ENCODE assay signal across 31 cellular contexts in the genomic region with DNA sequence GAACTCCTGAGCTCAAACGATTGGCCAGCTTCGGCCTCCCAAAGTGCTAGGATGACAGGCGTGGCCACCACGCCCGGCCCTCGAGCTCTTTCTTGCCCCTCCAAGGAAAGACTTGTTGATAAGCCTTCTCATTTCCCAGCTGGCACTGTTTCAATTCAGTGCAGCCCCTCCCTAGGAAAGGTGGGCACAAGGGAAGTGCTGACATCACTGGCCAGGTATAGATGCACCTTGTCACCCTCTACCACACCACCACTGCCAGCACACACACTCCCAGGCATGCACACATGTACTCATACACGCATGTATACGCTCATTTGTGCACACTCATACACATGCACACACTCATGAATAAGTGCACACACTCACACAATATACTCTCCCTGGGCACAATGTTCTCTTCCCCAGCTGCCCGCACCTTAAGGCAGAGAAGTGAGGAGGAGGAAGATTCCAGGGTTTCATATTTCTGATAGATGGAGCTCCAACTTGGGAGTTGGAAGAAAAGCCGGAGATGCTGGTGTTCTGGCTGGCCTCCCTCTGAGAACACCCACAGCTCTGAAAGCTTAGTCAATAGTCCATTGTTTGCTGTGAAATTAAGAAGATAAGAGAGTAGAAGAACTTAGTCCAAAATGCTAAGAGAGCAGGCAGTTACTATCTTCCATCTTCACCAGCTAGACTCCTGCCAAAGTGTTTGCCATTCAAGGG.
DNase-seq lines count a peak whose midpoint lies in the region; ATAC-seq and TF ChIP-seq lines count a peak whose summit lies in the region.
"Had no signal": no experiment of that assay in that cellular context is flagged by ENCODE, and none has a peak within 500 bp of the region (broad histone marks: within the 10 kb centered on the region; RNA-seq: fewer than 3 reads in every experiment).

No MANE protein-coding gene starts in this region.

- peaks cover 8% of the 10 kb centered on the region for H3K4me1 Mint-ChIP-seq in activated CD8-positive, alpha-beta T cell treated with anti-CD3 and anti-CD28 coated beads for 36 hours (ENCODE audit: low read depth)
- peaks cover 17% of the 10 kb centered on the region for H3K4me1 Mint-ChIP-seq in progenitor cell of endocrine pancreas (ENCODE audit: low read depth)

- peaks cover 7% of the 10 kb centered on the region for H3K4me1 ChIP-seq in right cardiac atrium (ENCODE audit: control insufficient read depth, insufficient read depth, low read length)
- H3K4me1 ChIP-seq in testis: peaks cover 4% of the 10 kb centered on the region
- H3K4me1 ChIP-seq: adrenal gland, transverse colon had no signal

- H3K9me3 ChIP-seq in right cardiac atrium (ENCODE audit: control insufficient read depth, low read length) (no peaks in the 10 kb centered on the region), testis (no peaks in the 10 kb centered on the region)
- H3K9me3 ChIP-seq: adrenal gland, transverse colon had no signal

- no peak for TF ChIP-seq POLR2A in testis (IDR thresholded peaks at IDR 0.05)

- DNase-seq in amniotic epithelial cell (ENCODE audit: low read depth) (peak; percentile 46), fibroblast of the aortic adventitia (ENCODE audit: low read depth) (peak; percentile 78), right cardiac atrium (no peak), testis (peak; percentile 60), progenitor cell of endocrine pancreas (ENCODE audit: low spot score, unreplicated experiment) (no peak), SIG-M5 (lab: John Stamatoyannopoulos, UW) (no peak)
- no peak for DNase-seq in activated CD8-positive, alpha-beta T cell treated with anti-CD3 and anti-CD28 coated beads for 36 hours
- DNase-seq: activated CD4-positive, alpha-beta memory T cell treated with anti-CD3 and anti-CD28 coated beads for 36 hours; activated CD4-positive, CD25-positive, alpha-beta regulatory T cell treated with anti-CD3 and anti-CD28 coated beads, Interleukin-2, amount 50 U/mL, for 72 hours; activated CD8-positive, alpha-beta memory T cell treated with anti-CD3 and anti-CD28 coated beads, Interleukin-2, amount 50 U/mL, for 4 hours; activated naive CD4-positive, alpha-beta T cell treated with anti-CD3 and anti-CD28 coated beads for 36 hours; adrenal gland; CD8-positive, alpha-beta T cell; effector CD4-positive, alpha-beta T cell; EL; H9; head of caudate nucleus; Karpas-422; natural killer cell; NCI-H1417 treated with DMSO at 0.1 percent for 48 hours; NCI-H226; occipital lobe; PC-9; SHP77; stimulated activated CD4-positive, alpha-beta T cell treated with anti-CD3 and anti-CD28 coated beads, Interleukin-1b, Interleukin-23, amount 100 ng/mL, for 48 hours; T-helper 2 cell; transverse colon had no signal

- H3K27ac Mint-ChIP-seq in activated CD8-positive, alpha-beta T cell treated with anti-CD3 and anti-CD28 coated beads for 36 hours: no peak overlapping the region
- H3K27ac Mint-ChIP-seq in progenitor cell of endocrine pancreas: no peak overlapping the region
- H3K27ac Mint-ChIP-seq: activated CD4-positive, alpha-beta memory T cell treated with anti-CD3 and anti-CD28 coated beads for 36 hours; activated naive CD4-positive, alpha-beta T cell treated with anti-CD3 and anti-CD28 coated beads for 36 hours; B cell; CD8-positive, alpha-beta T cell; H9; natural killer cell; stimulated activated naive CD8-positive, alpha-beta T cell treated with anti-CD3 and anti-CD28 coated beads, Interleukin-15, Interleukin-2, amounts not matched to agents 100 ng/mL and 50 ng/mL, for 24 hours had no signal

- no peak overlapping the region for H3K4me3 Mint-ChIP-seq in activated CD8-positive, alpha-beta T cell treated with anti-CD3 and anti-CD28 coated beads for 36 hours
- H3K4me3 Mint-ChIP-seq in progenitor cell of endocrine pancreas (ENCODE audit: low read depth): no peak overlapping the region
- H3K4me3 Mint-ChIP-seq: activated CD4-positive, alpha-beta memory T cell treated with anti-CD3 and anti-CD28 coated beads for 36 hours; activated naive CD4-positive, alpha-beta T cell treated with anti-CD3 and anti-CD28 coated beads for 36 hours; B cell; CD8-positive, alpha-beta T cell; H9; natural killer cell; stimulated activated naive CD8-positive, alpha-beta T cell treated with anti-CD3 and anti-CD28 coated beads, Interleukin-15, Interleukin-2, amounts not matched to agents 100 ng/mL and 50 ng/mL, for 24 hours had no signal

- 74% methylated on average over 10 of the region's 10 CpGs for WGBS in right cardiac atrium
- WGBS in testis, 2 donors: 71 to 74% methylated on average over 10 of the region's 10 CpGs

- POLR2A ChIA-PET in activated CD8-positive, alpha-beta T cell treated with anti-CD3 and anti-CD28 coated beads for 36 hours (lab: Charles Lee): interaction anchor here (1.3 kb wide), 1 partner anchor 21 kb away, joined by 3 read pairs; no protein-coding TSS in a partner anchor

- H3K36me3 Mint-ChIP-seq in activated CD8-positive, alpha-beta T cell treated with anti-CD3 and anti-CD28 coated beads for 36 hours (ENCODE audit: low read depth): no peaks in the 10 kb centered on the region
- peaks cover 2% of the 10 kb centered on the region for H3K36me3 Mint-ChIP-seq in progenitor cell of endocrine pancreas (ENCODE audit: insufficient read depth)
- H3K36me3 Mint-ChIP-seq: activated CD4-positive, alpha-beta memory T cell treated with anti-CD3 and anti-CD28 coated beads for 36 hours; CD8-positive, alpha-beta T cell; natural killer cell had no signal

- ATAC-seq in right cardiac atrium (peak; percentile 53 to 65), HG03135 (IDR thresholded peaks at IDR 0.05; ENCODE audit: unreplicated experiment) (no peak)
- no peak for ATAC-seq in activated CD8-positive, alpha-beta T cell treated with anti-CD3 and anti-CD28 coated beads for 36 hours
- ATAC-seq: CD8-positive, alpha-beta T cell; natural killer cell had no signal

- CTCF ChIA-PET in activated CD8-positive, alpha-beta T cell treated with anti-CD3 and anti-CD28 coated beads for 36 hours (lab: Charles Lee): interaction anchor here (1.1 kb wide), 1 partner anchor 15 kb away, joined by 3 read pairs; no protein-coding TSS in a partner anchor

- H3K27me3 ChIP-seq in right cardiac atrium (ENCODE audit: control insufficient read depth, insufficient read depth) (no peaks in the 10 kb centered on the region), testis (no peaks in the 10 kb centered on the region)
- H3K27me3 ChIP-seq: adrenal gland, transverse colon had no signal

- TF ChIP-seq CTCF in fibroblast of the aortic adventitia (IDR thresholded peaks at IDR 0.05; ENCODE audit: insufficient read depth, low read length): no peak
- no peak for TF ChIP-seq CTCF in testis (IDR thresholded peaks at IDR 0.05)
- TF ChIP-seq CTCF in activated CD8-positive, alpha-beta T cell treated with anti-CD3 and anti-CD28 coated beads for 36 hours (IDR thresholded peaks at IDR 0.05): no peak
- TF ChIP-seq CTCF in progenitor cell of endocrine pancreas (IDR thresholded peaks at IDR 0.05; ENCODE audit: unreplicated experiment): no peak

- H3K9me3 Mint-ChIP-seq in activated CD8-positive, alpha-beta T cell treated with anti-CD3 and anti-CD28 coated beads for 36 hours: no peaks in the 10 kb centered on the region
- peaks cover 7% of the 10 kb centered on the region for H3K9me3 Mint-ChIP-seq in progenitor cell of endocrine pancreas (ENCODE audit: low read depth)
- H3K9me3 Mint-ChIP-seq: activated CD4-positive, alpha-beta memory T cell treated with anti-CD3 and anti-CD28 coated beads for 36 hours; activated naive CD4-positive, alpha-beta T cell treated with anti-CD3 and anti-CD28 coated beads for 36 hours; CD8-positive, alpha-beta T cell had no signal

- H3K27ac ChIP-seq in right cardiac atrium (ENCODE audit: low read length) (peak overlapping the region; percentile 94), testis (no peak overlapping the region)
- H3K27ac ChIP-seq: adrenal gland, PC-9, transverse colon had no signal

- intact Hi-C loops in right cardiac atrium (cut with DNase I): loop anchor here in 1 of 4 donors (10.0 kb wide), 2 partner anchors 65 to 195 kb away; a partner anchor contains a TSS
- intact Hi-C loops in testis (cut with DNase I; ENCODE audit: low total_unique reads): no loop called here
- intact Hi-C loops in activated CD8-positive, alpha-beta T cell treated with anti-CD3 and anti-CD28 coated beads for 36 hours (cut with micrococcal nuclease): no loop called here

- H3K27me3 Mint-ChIP-seq in activated CD8-positive, alpha-beta T cell treated with anti-CD3 and anti-CD28 coated beads for 36 hours: no peaks in the 10 kb centered on the region
- peaks cover 11% of the 10 kb centered on the region for H3K27me3 Mint-ChIP-seq in progenitor cell of endocrine pancreas
- H3K27me3 Mint-ChIP-seq: activated CD4-positive, alpha-beta memory T cell treated with anti-CD3 and anti-CD28 coated beads for 36 hours; B cell; stimulated activated naive CD8-positive, alpha-beta T cell treated with anti-CD3 and anti-CD28 coated beads, Interleukin-15, Interleukin-2, amounts not matched to agents 100 ng/mL and 50 ng/mL, for 24 hours had no signal

- H3K4me3 ChIP-seq in fibroblast of the aortic adventitia (ENCODE audit: low read depth, low read length) (no peak overlapping the region), right cardiac atrium (ENCODE audit: low read length) (no peak overlapping the region), testis (no peak overlapping the region)
- H3K4me3 ChIP-seq: adrenal gland, PC-9, smooth muscle cell, transverse colon had no signal

- no peaks in the 10 kb centered on the region for H3K36me3 ChIP-seq in testis (ENCODE audit: low read depth, missing control alignments)
- H3K36me3 ChIP-seq: adrenal gland, transverse colon had no signal

Comparison
In these comparisons a context has a peak if more than half of its experiments do, and no peak if none do; other contexts are left out.
1. DNase-seq: peak in amniotic epithelial cell (single experiment), fibroblast of the aortic adventitia (single experiment) and testis (single experiment); none in right cardiac atrium (0 of 3), activated CD8-positive, alpha-beta T cell treated with anti-CD3 and anti-CD28 coated beads for 36 hours (single experiment), progenitor cell of endocrine pancreas (single experiment) and SIG-M5 (single experiment).
2. ATAC-seq: peak in right cardiac atrium (2 of 2); none in HG03135 (single experiment) and activated CD8-positive, alpha-beta T cell treated with anti-CD3 and anti-CD28 coated beads for 36 hours (single experiment).